ENCODE assay signal across 14 cellular contexts in genomic region chr6:37643851-37644672, GRCh38. TPM values are rescaled to one million over a fixed set of nuclear protein-coding genes. Genes with fewer than 3 reads are reported as not detected.
DNase-seq lines count a peak whose midpoint lies in the region; ATAC-seq and TF ChIP-seq lines count a peak whose summit lies in the region.
"Had no signal": no experiment of that assay in that cellular context is flagged by ENCODE, and none has a peak within 500 bp of the region (broad histone marks: within the 10 kb centered on the region; RNA-seq: fewer than 3 reads in every experiment).

No MANE protein-coding gene starts in this region.

- H3K4me3 Mint-ChIP-seq in activated T-helper 1 cell treated with anti-CD3 and anti-CD28 coated beads, Interleukin-12 subunit alpha, Interleukin-12 subunit beta, Interleukin-2, Interleukin-4 antibody, amounts not matched to agents 30 ng/mL and 10 ng/mL and 1 ng/mL, durations not matched to agents 14 hours and 24 hours and 36 hours = peak overlapping the region; percentile 16
- H3K4me3 Mint-ChIP-seq in naive thymus-derived CD8-positive, alpha-beta T cell = peak overlapping the region in 9 of 10 donors; percentile 11 to 84 (median 55)

- H3K9me3 Mint-ChIP-seq in activated T-helper 1 cell treated with anti-CD3 and anti-CD28 coated beads, Interleukin-12 subunit alpha, Interleukin-12 subunit beta, Interleukin-2, Interleukin-4 antibody, amounts not matched to agents 30 ng/mL and 10 ng/mL and 1 ng/mL, durations not matched to agents 14 hours and 24 hours and 36 hours = no peaks in the 10 kb centered on the region
- peaks cover 0 to 4% (median 0%) of the 10 kb centered on the region in 9 donors for H3K9me3 Mint-ChIP-seq in naive thymus-derived CD8-positive, alpha-beta T cell

- DNase-seq in heart left ventricle = peak in 3 of 5 donors; percentile 41 to 46 (median 46)
- DNase-seq in Right ventricle myocardium superior = no peak
- DNase-seq in Jurkat, Clone E6-1 (ENCODE audit: low read depth, low spot score) = peak; percentile 28
- DNase-seq in activated T-helper 1 cell treated with anti-CD3 and anti-CD28 coated beads, Interleukin-12 subunit alpha, Interleukin-12 subunit beta, Interleukin-2, Interleukin-4 antibody, amounts not matched to agents 30 ng/mL and 10 ng/mL and 1 ng/mL, durations not matched to agents 14 hours and 24 hours and 36 hours (ENCODE audit: low spot score) = peak; percentile 21
- peak in 6 of 10 donors; percentile 35 to 75 (median 58) for DNase-seq in naive thymus-derived CD8-positive, alpha-beta T cell
- no peak for DNase-seq in germinal center (ENCODE audit: low spot score)
- no peak for DNase-seq in putamen (ENCODE audit: low spot score)
- DNase-seq: central memory CD4-positive, alpha-beta T cell; KG1; Peyer's patch had no signal

- H3K4me1 Mint-ChIP-seq in activated T-helper 1 cell treated with anti-CD3 and anti-CD28 coated beads, Interleukin-12 subunit alpha, Interleukin-12 subunit beta, Interleukin-2, Interleukin-4 antibody, amounts not matched to agents 30 ng/mL and 10 ng/mL and 1 ng/mL, durations not matched to agents 14 hours and 24 hours and 36 hours (ENCODE audit: low read depth) = peaks cover 31% of the 10 kb centered on the region
- peaks cover 10 to 57% (median 37%) of the 10 kb centered on the region in 4 donors for H3K4me1 Mint-ChIP-seq in naive thymus-derived CD8-positive, alpha-beta T cell

- peak overlapping the region; percentile 70 for H3K27ac Mint-ChIP-seq in activated T-helper 1 cell treated with anti-CD3 and anti-CD28 coated beads, Interleukin-12 subunit alpha, Interleukin-12 subunit beta, Interleukin-2, Interleukin-4 antibody, amounts not matched to agents 30 ng/mL and 10 ng/mL and 1 ng/mL, durations not matched to agents 14 hours and 24 hours and 36 hours
- H3K27ac Mint-ChIP-seq in naive thymus-derived CD8-positive, alpha-beta T cell = peak overlapping the region in 9 of 10 donors; percentile 21 to 95 (median 87)

- H3K4me3 ChIP-seq in heart left ventricle = peak overlapping the region in 1 of 12 donors; percentile 20
- no peak overlapping the region for H3K4me3 ChIP-seq in Jurkat, Clone E6-1 (ENCODE audit: low read length)
- H3K4me3 ChIP-seq: BLaER1, Peyer's patch, suprapubic skin had no signal

- no peak for TF ChIP-seq CTCF in heart left ventricle (IDR thresholded peaks at IDR 0.05)

- H3K36me3 ChIP-seq in heart left ventricle = no peaks in the 10 kb centered on the region
- H3K36me3 ChIP-seq: BLaER1, Peyer's patch, suprapubic skin had no signal

- H3K9me3 ChIP-seq in heart left ventricle = no peaks in the 10 kb centered on the region
- H3K9me3 ChIP-seq: Peyer's patch, suprapubic skin had no signal

- intact Hi-C loops in heart left ventricle (cut with DNase I) (no loop called here), Right ventricle myocardium superior (cut with DNase I) (no loop called here)
- intact Hi-C loops in activated T-helper 1 cell treated with anti-CD3 and anti-CD28 coated beads, Interleukin-12 subunit alpha, Interleukin-12 subunit beta, Interleukin-2, Interleukin-4 antibody, amounts not matched to agents 30 ng/mL and 10 ng/mL and 1 ng/mL, durations not matched to agents 14 hours and 24 hours and 36 hours (cut with micrococcal nuclease) = no loop called here

- peaks cover 11% of the 10 kb centered on the region for H3K27me3 Mint-ChIP-seq in activated T-helper 1 cell treated with anti-CD3 and anti-CD28 coated beads, Interleukin-12 subunit alpha, Interleukin-12 subunit beta, Interleukin-2, Interleukin-4 antibody, amounts not matched to agents 30 ng/mL and 10 ng/mL and 1 ng/mL, durations not matched to agents 14 hours and 24 hours and 36 hours (ENCODE audit: insufficient read depth)
- H3K27me3 Mint-ChIP-seq in naive thymus-derived CD8-positive, alpha-beta T cell = peaks cover 0 to 31% (median 9%) of the 10 kb centered on the region in 5 donors

- peaks cover 0 to 15% (median 6%) of the 10 kb centered on the region in 12 donors for H3K4me1 ChIP-seq in heart left ventricle

- H3K27ac ChIP-seq in heart left ventricle = peak overlapping the region in 6 of 12 donors; percentile 42 to 72 (median 49)
- H3K27ac ChIP-seq: BLaER1, Peyer's patch, suprapubic skin had no signal

- no peak for TF ChIP-seq POLR2A in heart left ventricle (IDR thresholded peaks at IDR 0.05)

- H3K27me3 ChIP-seq in heart left ventricle = peaks cover 0 to 16% (median 8%) of the 10 kb centered on the region in 9 donors
- H3K27me3 ChIP-seq: BLaER1 had no signal

- ATAC-seq in heart left ventricle = peak; percentile 26 to 87 (median 43)
- no peak for ATAC-seq in Right ventricle myocardium superior (ENCODE audit: poor library complexity)
- ATAC-seq in naive thymus-derived CD8-positive, alpha-beta T cell = peak; percentile 66 to 80
- ATAC-seq in GM19455 (IDR thresholded peaks at IDR 0.05; ENCODE audit: unreplicated experiment) = no peak
- ATAC-seq: esophagus mucosa had no signal

- H3K36me3 Mint-ChIP-seq in activated T-helper 1 cell treated with anti-CD3 and anti-CD28 coated beads, Interleukin-12 subunit alpha, Interleukin-12 subunit beta, Interleukin-2, Interleukin-4 antibody, amounts not matched to agents 30 ng/mL and 10 ng/mL and 1 ng/mL, durations not matched to agents 14 hours and 24 hours and 36 hours (ENCODE audit: low read depth) = peaks cover 19% of the 10 kb centered on the region
- H3K36me3 Mint-ChIP-seq in naive thymus-derived CD8-positive, alpha-beta T cell = peaks cover 2 to 11% (median 6%) of the 10 kb centered on the region in 3 donors

- WGBS in heart left ventricle, 4 donors = 74 to 79% (median 77%) methylated on average over 16 to 23 of the region's 23 CpGs

- POLR2A ChIA-PET in naive thymus-derived CD8-positive, alpha-beta T cell (lab: Charles Lee) = interaction anchor here (0.5 to 1.5 kb wide), 6 partner anchors 9 to 475 kb away, joined by 3 to 5 read pairs (median 3); no protein-coding TSS in a partner anchor

RNA-seq across cellular contexts. Expression of gene MDGA1, which starts 53.6 kb away (rescaled TPM):
- total RNA-seq in heart left ventricle (1 to 10 TPM; 1.1 to 4.9 (median 2.0) TPM), Right ventricle myocardium superior (12.5 TPM)
- 1 to 10 TPM in 1 of 2 donors, under 1 TPM in 1; 0.29 to 1.8 TPM for polyA plus RNA-seq in heart left ventricle
- polyA plus RNA-seq in Jurkat, Clone E6-1 (2012; ENCODE audit: insufficient read depth, insufficient read length) = 1.8 TPM
- total RNA-seq in activated T-helper 1 cell treated with anti-CD3 and anti-CD28 coated beads, Interleukin-12 subunit alpha, Interleukin-12 subunit beta, Interleukin-2, Interleukin-4 antibody, amounts not matched to agents 30 ng/mL and 10 ng/mL and 1 ng/mL, durations not matched to agents 14 hours and 24 hours and 36 hours = 5.4 and 5.7 TPM in 2 replicates
- 1 to 10 TPM; 6.3 to 9.8 TPM for total RNA-seq in naive thymus-derived CD8-positive, alpha-beta T cell
- polyA plus RNA-seq in naive thymus-derived CD8-positive, alpha-beta T cell = 1 to 10 TPM in 1 of 3 donors, under 1 TPM in 2; 0.43 to 1.3 (median 0.46) TPM

Comparison
In these comparisons a context has a peak if more than half of its experiments do, and no peak if none do; other contexts are left out.
1. ATAC-seq: peak in heart left ventricle (4 of 4) and naive thymus-derived CD8-positive, alpha-beta T cell (2 of 2); none in Right ventricle myocardium superior (single experiment) and GM19455 (single experiment).
2. DNase-seq: peak in heart left ventricle (3 of 5), Jurkat, Clone E6-1 (single experiment), activated T-helper 1 cell treated with anti-CD3 and anti-CD28 coated beads, Interleukin-12 subunit alpha, Interleukin-12 subunit beta, Interleukin-2, Interleukin-4 antibody, amounts not matched to agents 30 ng/mL and 10 ng/mL and 1 ng/mL, durations not matched to agents 14 hours and 24 hours and 36 hours (single experiment) and naive thymus-derived CD8-positive, alpha-beta T cell (6 of 10); none in Right ventricle myocardium superior (single experiment), germinal center (single experiment) and putamen (single experiment).